13 cellular contexts compared by ENCODE assay signal in genomic region chr7:77887567-77887966, GRCh38.
DNase-seq lines count a peak whose midpoint lies in the region; ATAC-seq, FAIRE-seq and TF ChIP-seq lines count a peak whose summit lies in the region.
"Had no signal": no experiment of that assay in that cellular context is flagged by ENCODE, and none has a peak within 500 bp of the region (broad histone marks: within the 10 kb centered on the region; RNA-seq: fewer than 3 reads in every experiment).

No MANE protein-coding gene starts in this region.

- H2BK15ac ChIP-seq in mesenchymal stem cell (ENCODE audit: low read depth, poor library complexity, severe bottlenecking) = no peak overlapping the region

- peaks cover 16 to 59% (median 41%) of the 10 kb centered on the region in 4 donors for H3K4me1 Mint-ChIP-seq in CD4-positive, CD25-positive, alpha-beta regulatory T cell

- H2AFZ ChIP-seq in mesenchymal stem cell (ENCODE audit: low read depth, low read length) = no peak overlapping the region

- H3K9me3 ChIP-seq in CD4-positive, CD25-positive, alpha-beta regulatory T cell (ENCODE audit: control insufficient read depth in 2 of 2, low read length in 2 of 2) = no peaks in the 10 kb centered on the region
- H3K9me3 ChIP-seq in mesenchymal stem cell (ENCODE audit: control insufficient read depth, low read length) = no peaks in the 10 kb centered on the region
- H3K9me3 ChIP-seq: Peyer's patch, suprapubic skin had no signal

- H3K36me3 ChIP-seq in CD4-positive, CD25-positive, alpha-beta regulatory T cell (ENCODE audit: control insufficient read depth, insufficient read depth, low read length) = peaks cover 3% of the 10 kb centered on the region
- H3K36me3 ChIP-seq in bronchial epithelial cell (ENCODE audit: control insufficient read depth, insufficient read depth, low read length) (no peaks in the 10 kb centered on the region), mesenchymal stem cell (ENCODE audit: control insufficient read depth in 1 of 2, insufficient read depth in 2 of 2, low read depth in 1 of 2, low read length in 2 of 2) (no peaks in the 10 kb centered on the region)
- H3K36me3 ChIP-seq: Peyer's patch, suprapubic skin had no signal

- no peak overlapping the region for H2AK5ac ChIP-seq in mesenchymal stem cell (ENCODE audit: low read length, severe bottlenecking)

- DNase-seq in CD4-positive, CD25-positive, alpha-beta regulatory T cell = no peak
- DNase-seq in bronchial epithelial cell (ENCODE audit: low read depth) (peak; percentile 69), mesenchymal stem cell (peak; percentile 89), H54 (ENCODE audit: insufficient read length, low spot score) (no peak)
- DNase-seq in activated effector memory CD4-positive, alpha-beta T cell treated with Interleukin-2 at 50 U/mL for 16 hours = no peak
- DNase-seq: DMS79 treated with DMSO at 0.1 percent for 48 hours; Peyer's patch; stimulated activated CD4-positive, alpha-beta T cell treated with anti-CD3 and anti-CD28 coated beads, Interleukin-4, amount 100 ng/mL, for 24 hours had no signal

- no peak overlapping the region for H4K8ac ChIP-seq in mesenchymal stem cell (ENCODE audit: low read length)

- peaks cover 11% of the 10 kb centered on the region for H3K36me3 Mint-ChIP-seq in CD4-positive, CD25-positive, alpha-beta regulatory T cell

- H3K9me3 Mint-ChIP-seq in CD4-positive, CD25-positive, alpha-beta regulatory T cell = no peaks in the 10 kb centered on the region
- H3K9me3 Mint-ChIP-seq: activated T-helper 1 cell treated with anti-CD3 and anti-CD28 coated beads, Interleukin-12 subunit alpha, Interleukin-12 subunit beta, Interleukin-2, Interleukin-4 antibody, amounts not matched to agents 30 ng/mL and 10 ng/mL and 1 ng/mL, durations not matched to agents 14 hours and 24 hours and 36 hours had no signal

- no peak for FAIRE-seq in bronchial epithelial cell (lab: Jason Lieb, UNC)
- FAIRE-seq in H54 (lab: Jason Lieb, UNC) = no peak

- H3K14ac ChIP-seq in mesenchymal stem cell (ENCODE audit: low read length in 2 of 2) = no peak overlapping the region

- H3K27ac Mint-ChIP-seq in CD4-positive, CD25-positive, alpha-beta regulatory T cell = peak overlapping the region in 2 of 3 donors; percentile 23 to 39
- H3K27ac Mint-ChIP-seq: activated T-helper 1 cell treated with anti-CD3 and anti-CD28 coated beads, Interleukin-12 subunit alpha, Interleukin-12 subunit beta, Interleukin-2, Interleukin-4 antibody, amounts not matched to agents 30 ng/mL and 10 ng/mL and 1 ng/mL, durations not matched to agents 14 hours and 24 hours and 36 hours had no signal

- H3K4me1 ChIP-seq in CD4-positive, CD25-positive, alpha-beta regulatory T cell (ENCODE audit: control insufficient read depth, insufficient read depth, low read length, poor library complexity, severe bottlenecking) = no peaks in the 10 kb centered on the region
- no peaks in the 10 kb centered on the region for H3K4me1 ChIP-seq in mesenchymal stem cell (ENCODE audit: control insufficient read depth, insufficient read depth, low read depth, low read length)
- H3K4me1 ChIP-seq: Peyer's patch, suprapubic skin had no signal

- no peak for ATAC-seq in CD4-positive, CD25-positive, alpha-beta regulatory T cell (ENCODE audit: low read depth in 2 of 2)
- peak; percentile 81 for ATAC-seq in HG02884 (IDR thresholded peaks at IDR 0.05; ENCODE audit: unreplicated experiment)
- no peak for ATAC-seq in HG03095 (IDR thresholded peaks at IDR 0.05; ENCODE audit: unreplicated experiment)
- ATAC-seq in HG03457 (IDR thresholded peaks at IDR 0.05; ENCODE audit: unreplicated experiment) = no peak

- H3K18ac ChIP-seq in mesenchymal stem cell (ENCODE audit: low read depth in 1 of 2, low read length in 2 of 2) = no peak overlapping the region

- no peak overlapping the region for H3K4me3 ChIP-seq in CD4-positive, CD25-positive, alpha-beta regulatory T cell (ENCODE audit: low read depth, low read length)
- H3K4me3 ChIP-seq in bronchial epithelial cell (ENCODE audit: low read depth, low read length) (no peak overlapping the region), mesenchymal stem cell (ENCODE audit: insufficient read depth in 1 of 2, low read depth in 1 of 2, low read length in 2 of 2) (no peak overlapping the region)
- H3K4me3 ChIP-seq: Peyer's patch, suprapubic skin had no signal

- H3K4me3 Mint-ChIP-seq in CD4-positive, CD25-positive, alpha-beta regulatory T cell = no peak overlapping the region
- H3K4me3 Mint-ChIP-seq: activated T-helper 1 cell treated with anti-CD3 and anti-CD28 coated beads, Interleukin-12 subunit alpha, Interleukin-12 subunit beta, Interleukin-2, Interleukin-4 antibody, amounts not matched to agents 30 ng/mL and 10 ng/mL and 1 ng/mL, durations not matched to agents 14 hours and 24 hours and 36 hours had no signal

- no peak overlapping the region for H3K4me2 ChIP-seq in mesenchymal stem cell (ENCODE audit: low read length, poor library complexity, severe bottlenecking)

- no peaks in the 10 kb centered on the region for H3K27me3 ChIP-seq in CD4-positive, CD25-positive, alpha-beta regulatory T cell (ENCODE audit: control insufficient read depth, insufficient read depth, low read length)
- no peaks in the 10 kb centered on the region for H3K27me3 ChIP-seq in bronchial epithelial cell (ENCODE audit: control insufficient read depth, insufficient read depth, low read length)
- no peaks in the 10 kb centered on the region for H3K27me3 ChIP-seq in mesenchymal stem cell (ENCODE audit: control insufficient read depth in 1 of 2, insufficient read depth in 1 of 2, low read length in 2 of 2)
- H3K27me3 ChIP-seq: Peyer's patch, suprapubic skin had no signal

- no peak for TF ChIP-seq POLR2A in H54 (IDR thresholded peaks at IDR 0.05; ENCODE audit: low read depth, low read length)

- no peak overlapping the region for H4K91ac ChIP-seq in mesenchymal stem cell (ENCODE audit: low read length)

- H3K27me3 Mint-ChIP-seq in CD4-positive, CD25-positive, alpha-beta regulatory T cell = no peaks in the 10 kb centered on the region

- no peak overlapping the region for H3K4ac ChIP-seq in mesenchymal stem cell (ENCODE audit: low read depth in 1 of 2, low read length in 2 of 2)

- no peak overlapping the region for H3K23ac ChIP-seq in mesenchymal stem cell (ENCODE audit: low read length in 2 of 2)

- WGBS in mesenchymal stem cell = no CpG with 5 or more reads among the region's 1 CpG

- H2BK120ac ChIP-seq in mesenchymal stem cell (ENCODE audit: low read depth, low read length) = no peak overlapping the region

- H2BK5ac ChIP-seq in mesenchymal stem cell (ENCODE audit: low read depth, low read length, poor library complexity, severe bottlenecking) = no peak overlapping the region

- H3K79me1 ChIP-seq in mesenchymal stem cell (replicated peaks; ENCODE audit: low read length, poor library complexity, severe bottlenecking) = peaks cover 3% of the 10 kb centered on the region

- H3K9ac ChIP-seq in mesenchymal stem cell (ENCODE audit: low read length) = peak overlapping the region; percentile 68

- TF ChIP-seq CTCF in bronchial epithelial cell (IDR thresholded peaks at IDR 0.05; ENCODE audit: insufficient read depth, low read length, severe bottlenecking) = no peak

- H3K27ac ChIP-seq in CD4-positive, CD25-positive, alpha-beta regulatory T cell (ENCODE audit: insufficient read depth, low read length, poor library complexity, severe bottlenecking) = no peak overlapping the region
- H3K27ac ChIP-seq in mesenchymal stem cell (ENCODE audit: low read length, poor library complexity, severe bottlenecking) = no peak overlapping the region
- H3K27ac ChIP-seq: Peyer's patch, suprapubic skin had no signal

- H2BK12ac ChIP-seq in mesenchymal stem cell (ENCODE audit: low read length in 2 of 2) = no peak overlapping the region

Comparison
In these comparisons a context has a peak if more than half of its experiments do, and no peak if none do; other contexts are left out.
1. DNase-seq: peak in bronchial epithelial cell (single experiment) and mesenchymal stem cell (single experiment); none in CD4-positive, CD25-positive, alpha-beta regulatory T cell (0 of 3), H54 (single experiment) and activated effector memory CD4-positive, alpha-beta T cell treated with Interleukin-2 at 50 U/mL for 16 hours (single experiment).